8 cellular contexts compared by ENCODE assay signal in the genomic region with DNA sequence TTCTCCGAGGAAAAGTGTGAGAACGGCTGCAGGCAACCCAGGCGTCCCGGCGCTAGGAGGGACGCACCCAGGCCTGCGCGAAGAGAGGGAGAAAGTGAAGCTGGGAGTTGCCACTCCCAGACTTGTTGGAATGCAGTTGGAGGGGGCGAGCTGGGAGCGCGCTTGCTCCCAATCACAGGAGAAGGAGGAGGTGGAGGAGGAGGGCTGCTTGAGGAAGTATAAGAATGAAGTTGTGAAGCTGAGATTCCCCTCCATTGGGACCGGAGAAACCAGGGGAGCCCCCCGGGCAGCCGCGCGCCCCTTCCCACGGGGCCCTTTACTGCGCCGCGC. TPM values are rescaled to one million over a fixed set of nuclear protein-coding genes. Genes with fewer than 3 reads are reported as not detected.
DNase-seq lines count a peak whose midpoint lies in the region; ATAC-seq, FAIRE-seq and TF ChIP-seq lines count a peak whose summit lies in the region.

A gene (plus strand): TSS at position 247 of the 330 bp plus-strand sequence. CDS start 175 bp downstream, outside the sequence.

- H3K27me3 ChIP-seq in endodermal cell (ENCODE audit: control insufficient read depth, insufficient read depth, low read length, poor library complexity, severe bottlenecking) = no peaks in the 10 kb centered on the region
- no peaks in the 10 kb centered on the region for H3K27me3 ChIP-seq in lung (ENCODE audit: control insufficient read depth, insufficient read depth)
- no peaks in the 10 kb centered on the region for H3K27me3 ChIP-seq in testis

- H3K9me3 ChIP-seq in endodermal cell (ENCODE audit: control insufficient read depth, low read length) = no peaks in the 10 kb centered on the region
- peaks cover 0 to 1% of the 10 kb centered on the region in 2 donors for H3K9me3 ChIP-seq in lung (ENCODE audit: control insufficient read depth in 2 of 2, insufficient read depth in 1 of 2, low read length in 1 of 2)
- no peaks in the 10 kb centered on the region for H3K9me3 ChIP-seq in testis

- H3K4me1 ChIP-seq in endodermal cell (ENCODE audit: control insufficient read depth, insufficient read depth, low read length) = peaks cover 17% of the 10 kb centered on the region
- H3K4me1 ChIP-seq in lung (ENCODE audit: control insufficient read depth in 2 of 2, insufficient read depth in 2 of 2, low read length in 2 of 2) = peaks cover 3 to 10% of the 10 kb centered on the region in 2 donors
- peaks cover 2% of the 10 kb centered on the region for H3K4me1 ChIP-seq in testis

- H3K4me3 ChIP-seq in endodermal cell (ENCODE audit: low read length) (peak within 1 kb of the TSS; percentile 93), lung (peak within 1 kb of the TSS; percentile 76), testis (peak within 1 kb of the TSS; percentile 67 to 76)

- H3K36me3 Mint-ChIP-seq in endodermal cell (ENCODE audit: low read depth) = no peaks in the 10 kb centered on the region

- WGBS in endodermal cell (ENCODE audit: insufficient coverage in 1 of 2, insufficient read length in 1 of 2), 2 experiments = 0% methylated on average over 6 to 20 of the region's 20 CpGs
- 5 to 15% methylated on average over 11 to 20 of the region's 20 CpGs for WGBS in lung, 2 donors
- 1 to 2% methylated on average over 19 to 20 of the region's 20 CpGs for WGBS in testis, 2 donors

- no peak for TF ChIP-seq POLR2A in testis (IDR thresholded peaks at IDR 0.05)

- peaks cover 5% of the 10 kb centered on the region for H3K27me3 Mint-ChIP-seq in endodermal cell (ENCODE audit: insufficient read depth)

- TF ChIP-seq CTCF in endodermal cell (conservative IDR thresholded peaks at IDR 0.05) = no peak
- no peak for TF ChIP-seq CTCF in lung (IDR thresholded peaks at IDR 0.05; ENCODE audit: control extremely low read depth, extremely low read depth)
- TF ChIP-seq CTCF in testis (IDR thresholded peaks at IDR 0.05) = no peak

- H3K27ac ChIP-seq in endodermal cell (ENCODE audit: low read depth, low read length) = peak within 1 kb of the TSS; percentile 49
- H3K27ac ChIP-seq in lung (ENCODE audit: low read depth in 1 of 2, low read length in 1 of 2) = peak within 1 kb of the TSS; percentile 88 to 94
- H3K27ac ChIP-seq in testis = peak within 1 kb of the TSS; percentile 11 to 63

- ATAC-seq in lung (ENCODE audit: insufficient read depth, low FRiP score) (peak; percentile 89), GM21619 (IDR thresholded peaks at IDR 0.05; ENCODE audit: unreplicated experiment) (no peak), HG03378 (IDR thresholded peaks at IDR 0.05; ENCODE audit: unreplicated experiment) (no peak)

- H3K9me3 Mint-ChIP-seq in endodermal cell = no peaks in the 10 kb centered on the region

- intact Hi-C loops in testis (cut with DNase I; ENCODE audit: low total_unique reads) = no loop called here

- H3K4me3 Mint-ChIP-seq in endodermal cell = peak within 1 kb of the TSS; percentile 90

- H3K36me3 ChIP-seq in endodermal cell (ENCODE audit: control insufficient read depth, insufficient read depth, low read length) = no peaks in the 10 kb centered on the region
- peaks cover 0 to 1% of the 10 kb centered on the region in 2 donors for H3K36me3 ChIP-seq in lung (ENCODE audit: control insufficient read depth in 2 of 2, insufficient read depth in 2 of 2, low read length in 2 of 2)
- no peaks in the 10 kb centered on the region for H3K36me3 ChIP-seq in testis (ENCODE audit: low read depth, missing control alignments)

- peak within 1 kb of the TSS; percentile 98 for H3K27ac Mint-ChIP-seq in endodermal cell

- peaks cover 63% of the 10 kb centered on the region for H3K4me1 Mint-ChIP-seq in endodermal cell

- peak within 1 kb of the TSS; percentile 89 for H3K9ac ChIP-seq in endodermal cell (ENCODE audit: extremely low read depth, low read length, poor library complexity, severe bottlenecking)

- DNase-seq in LHCN-M2 (ENCODE audit: low read depth) (peak; percentile 79), endodermal cell (peak; percentile 95), lung (ENCODE audit: low spot score) (peak; percentile 81), testis (peak; percentile 67), inferior parietal cortex (ENCODE audit: extremely low spot score) (no peak)

- FAIRE-seq in A204.1 (lab: Jason Lieb, UNC) = peak; percentile 65

RNA-seq across cellular contexts. Expression of the gene that starts here (rescaled TPM):
- total RNA-seq in LHCN-M2 (2014; rRNA removed) (35.8 and 39.8 TPM in 2 replicates), endodermal cell (100 to 1,000 TPM; 110 to 133 TPM), lung (100 to 1,000 TPM; 119 to 130 TPM), testis (10 to 100 TPM; 32.1 to 40.0 TPM)
- 39.0 TPM for polyA plus RNA-seq in LHCN-M2 (2012)
- polyA plus RNA-seq in endodermal cell (2013, experiment 1 of 2) = 72.5 TPM
- polyA plus RNA-seq in endodermal cell (2013, experiment 2 of 2) = 68.6 TPM
- polyA plus RNA-seq in lung (10 to 100 TPM; 32.2 to 40.1 TPM), testis (ENCODE audit: insufficient read depth, low read depth, low replicate concordance) (32.1 TPM)

Comparison
In these comparisons a context has a peak if more than half of its experiments do, and no peak if none do; other contexts are left out.
1. H3K27ac ChIP-seq: peak in every context shown above with its lines; median percentile 91 in lung; 49 in endodermal cell; 37 in testis.